Comparison of ENCODE assay signal across 8 cellular contexts in the genomic region with DNA sequence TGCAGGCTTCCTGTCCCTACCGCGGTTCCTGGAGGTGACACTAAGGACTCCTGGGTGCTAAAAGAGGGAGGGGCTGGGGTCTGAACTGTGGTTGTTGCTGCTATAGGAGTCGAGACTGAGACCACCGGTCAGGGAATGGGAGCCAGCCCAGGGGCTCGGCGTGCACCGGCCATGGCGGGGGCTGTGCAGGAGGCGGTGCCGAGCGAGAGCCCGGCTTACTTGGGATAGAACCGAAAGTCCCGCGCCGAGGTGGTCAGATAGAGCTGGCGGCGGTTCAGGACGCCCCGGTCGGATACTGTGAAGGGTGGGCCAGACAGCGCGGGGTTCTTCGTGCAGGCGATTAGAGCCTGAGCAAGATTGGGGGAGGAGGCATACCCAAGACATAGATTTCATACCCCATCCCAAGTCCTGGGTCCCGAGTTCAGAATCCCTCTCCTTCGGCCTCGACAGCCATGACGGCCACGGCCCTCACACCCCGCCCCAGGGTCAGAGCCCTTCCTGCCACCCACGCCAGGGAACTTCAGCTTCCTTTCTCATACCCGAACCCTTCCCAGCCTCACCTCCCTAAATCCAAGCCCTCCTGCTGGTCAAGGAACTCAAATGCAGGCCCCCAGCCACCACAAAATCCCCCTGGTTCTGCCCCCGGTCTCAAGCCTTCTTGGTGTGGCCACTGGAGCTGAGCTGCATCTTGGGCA. TPM values are rescaled to one million over a fixed set of nuclear protein-coding genes. Genes with fewer than 3 reads are reported as not detected.
A peak's percentile ranks its signal among the peaks of the same experiment; 100 is the strongest.
DNase-seq lines count a peak whose midpoint lies in the region; ATAC-seq, FAIRE-seq and TF ChIP-seq lines count a peak whose summit lies in the region.
"Not testable (repeated sequence)": the region's sequence is repeated elsewhere in the genome, so short reads cannot be mapped to it uniquely, and the experiment has no call there.

No MANE protein-coding gene starts in this region.

- TF ChIP-seq CTCF in GM13976 (IDR thresholded peaks at IDR 0.05; ENCODE audit: borderline replicate concordance, control extremely low read depth, extremely low read depth, insufficient read depth, missing control alignments); SK-N-SH (IDR thresholded peaks at IDR 0.05); H1 (IDR thresholded peaks at IDR 0.05; ENCODE audit: control extremely low read depth in 1 of 3, insufficient read depth in 1 of 3, low read depth in 1 of 3, low read length in 3 of 3); right atrium auricular region (IDR thresholded peaks at IDR 0.05); gastrocnemius medialis (IDR thresholded peaks at IDR 0.05 in 4 of 5, conservative IDR thresholded peaks at IDR 0.05 in 1 of 5): not testable (repeated sequence)

- 0 out of 2 replicates have a peak overlapping the region, but pooled peaks have one; percentile 65 for H2AFZ ChIP-seq in SK-N-SH (ENCODE audit: low read depth)
- peak overlapping the region; percentile 33; the same call in 1 of the 2 replicates for H2AFZ ChIP-seq in H1 (ENCODE audit: low read length)

- not testable (repeated sequence) for H2AK5ac ChIP-seq in H1 (ENCODE audit: low read depth, low read length)

- H3F3A ChIP-seq in SK-N-SH (replicated peaks; ENCODE audit: insufficient read depth), result peaks cover 12% of the 10 kb centered on the region

- H3K9me3 Mint-ChIP-seq in activated naive CD8-positive, alpha-beta T cell treated with anti-CD3 and anti-CD28 coated beads for 36 hours, result not testable (repeated sequence)

- intact Hi-C loops in gastrocnemius medialis (cut with DNase I; ENCODE audit: low total_unique reads), result loop anchor here (1.0 kb wide), 1 partner anchor 17 kb away; no protein-coding TSS in a partner anchor
- intact Hi-C loops in aorta (cut with DNase I), result not testable (repeated sequence)

- H4K91ac ChIP-seq in H1 (replicated peaks; ENCODE audit: insufficient read length, low read length), result not testable (repeated sequence)

- not testable (repeated sequence) for H2BK12ac ChIP-seq in H1 (ENCODE audit: low read depth, low read length)

- peaks cover 54% of the 10 kb centered on the region for H3K79me2 ChIP-seq in SK-N-SH (ENCODE audit: insufficient read depth)
- not testable (repeated sequence) for H3K79me2 ChIP-seq in H1 (ENCODE audit: control insufficient read depth in 1 of 2, insufficient read depth in 2 of 2, low read length in 2 of 2)

- not testable (repeated sequence) for H3K18ac ChIP-seq in H1 (ENCODE audit: extremely low read depth, low read length)

- H3K23me2 ChIP-seq in H1 (ENCODE audit: low read depth, low read length), result not testable (repeated sequence)

- FAIRE-seq in H1 (lab: Jason Lieb, UNC), result not testable (repeated sequence)

- H3K4me2 ChIP-seq in SK-N-SH (peak overlapping the region; percentile 93), H1 (ENCODE audit: insufficient read depth in 1 of 2, low read depth in 2 of 2, low read length in 2 of 2) (peak overlapping the region; percentile 80 to 83)

- ATAC-seq in gastrocnemius medialis, result peak; percentile 25 to 27
- ATAC-seq in aorta (ENCODE audit: low FRiP score), result peak; percentile 43

- H3K79me1 ChIP-seq in H1 (ENCODE audit: low read depth, low read length), result not testable (repeated sequence)

- not testable (repeated sequence) for TF ChIP-seq POLR2A in H1 (IDR thresholded peaks at IDR 0.05; ENCODE audit: control extremely low read depth in 1 of 2, low read depth in 2 of 2, low read length in 2 of 2); gastrocnemius medialis (IDR thresholded peaks at IDR 0.05)

- CTCF ChIA-PET in SK-N-SH (lab: Yijun Ruan, JAX) (interaction anchor here (0.6 to 3.2 kb wide), 8 partner anchors 11 to 387 kb away, joined by 3 to 13 read pairs (median 4); no protein-coding TSS in a partner anchor), H1 (lab: Charles Lee; ENCODE audit: partially characterized antibody) (interaction anchor here (0.6 to 1.3 kb wide), 8 partner anchors 12 to 165 kb away, joined by 3 to 6 read pairs (median 3); partner anchors contain the start of gene KCNA7)

- not testable (repeated sequence) for H2BK120ac ChIP-seq in H1 (replicated peaks; ENCODE audit: low read depth, low read length)

- not testable (repeated sequence) for H4K5ac ChIP-seq in H1 (ENCODE audit: insufficient read length, low read depth, low read length)

- not testable (repeated sequence) for H4K8ac ChIP-seq in H1 (ENCODE audit: extremely low read depth, insufficient read depth, low read length)

- not testable (repeated sequence) for TF ChIP-seq EP300 in SK-N-SH (IDR thresholded peaks at IDR 0.05; ENCODE audit: borderline replicate concordance in 1 of 2, low read depth in 1 of 2, low read length in 1 of 2); H1 (IDR thresholded peaks at IDR 0.05; ENCODE audit: borderline replicate concordance in 1 of 2, low read depth in 2 of 2, low read length in 2 of 2)

- not testable (repeated sequence) for H3K36me3 ChIP-seq in SK-N-SH (replicated peaks in 1 of 2; ENCODE audit: control insufficient read depth in 1 of 2, insufficient read depth in 2 of 2, low read length in 1 of 2); H1 (ENCODE audit: control insufficient read depth in 2 of 4, insufficient read depth in 4 of 4, low read length in 3 of 4); right atrium auricular region; muscle layer of colon (ENCODE audit: insufficient read depth, low read length); gastrocnemius medialis; aorta (ENCODE audit: control insufficient read depth in 1 of 2, insufficient read depth in 2 of 2, low read length in 1 of 2)

- not testable (repeated sequence) for H3K56ac ChIP-seq in H1 (replicated peaks; ENCODE audit: insufficient read length, low read depth, low read length)

- H3K4ac ChIP-seq in H1 (replicated peaks; ENCODE audit: insufficient read length, low read depth, low read length), result not testable (repeated sequence)

- peaks cover 57% of the 10 kb centered on the region for H3K27me3 Mint-ChIP-seq in activated naive CD8-positive, alpha-beta T cell treated with anti-CD3 and anti-CD28 coated beads for 36 hours

- not testable (repeated sequence) for H2BK15ac ChIP-seq in H1 (ENCODE audit: low read length)

- not testable (repeated sequence) for H3K27ac Mint-ChIP-seq in activated naive CD8-positive, alpha-beta T cell treated with anti-CD3 and anti-CD28 coated beads for 36 hours

- not testable (repeated sequence) for H3K9me3 ChIP-seq in SK-N-SH; H1 (ENCODE audit: insufficient read depth in 2 of 2, low read depth in 1 of 2, low read length in 1 of 2); right atrium auricular region; muscle layer of colon (ENCODE audit: low read length); gastrocnemius medialis; aorta (ENCODE audit: control insufficient read depth, low read length)

- H3K27ac ChIP-seq in SK-N-SH (ENCODE audit: low read depth in 2 of 2, low read length in 1 of 2); H1 (ENCODE audit: low read depth, low read length); muscle layer of colon (ENCODE audit: low read depth, low read length); aorta (ENCODE audit: low read depth in 1 of 2, low read length in 2 of 2): not testable (repeated sequence)
- peak overlapping the region in 1 of 2 donors; percentile 35 for H3K27ac ChIP-seq in right atrium auricular region
- H3K27ac ChIP-seq in gastrocnemius medialis, result peak overlapping the region; percentile 64 to 74 (median 67)

- H4K20me1 ChIP-seq in SK-N-SH (ENCODE audit: insufficient read depth); H1 (replicated peaks in 1 of 2; ENCODE audit: control insufficient read depth in 1 of 2, insufficient read depth in 2 of 2, low read length in 2 of 2): not testable (repeated sequence)

- not testable (repeated sequence) for H3K27me3 ChIP-seq in SK-N-SH (ENCODE audit: insufficient read depth); right atrium auricular region; gastrocnemius medialis; aorta (ENCODE audit: control insufficient read depth in 1 of 2, insufficient read depth in 2 of 2, low read length in 1 of 2)
- H3K27me3 ChIP-seq in H1 (replicated peaks in 1 of 4; ENCODE audit: control insufficient read depth in 3 of 4, extremely low read depth in 1 of 4, insufficient read depth in 3 of 4, low read length in 3 of 4) (peaks cover 10 to 48% (median 44%) of the 10 kb centered on the region in 4 experiments), muscle layer of colon (ENCODE audit: control insufficient read depth in 1 of 2, insufficient read depth in 2 of 2, low read length in 2 of 2) (peaks cover 0 to 36% of the 10 kb centered on the region in 2 donors)

- H3K4me1 ChIP-seq in SK-N-SH (ENCODE audit: control insufficient read depth in 1 of 2, insufficient read depth in 2 of 2, low read depth in 1 of 2, low read length in 1 of 2) (peaks cover 0 to 15% of the 10 kb centered on the region in 2 experiments; a peak in 2 of 4 replicates), H1 (replicated peaks in 1 of 4; ENCODE audit: control insufficient read depth in 3 of 4, insufficient read depth in 4 of 4, low read length in 3 of 4) (peaks cover 0 to 11% (median 9%) of the 10 kb centered on the region in 4 experiments; a peak in 6 of 7 replicates), right atrium auricular region (peaks cover 0 to 19% of the 10 kb centered on the region in 2 donors), gastrocnemius medialis (peaks cover 6 to 23% of the 10 kb centered on the region in 2 donors)
- H3K4me1 ChIP-seq in muscle layer of colon (ENCODE audit: insufficient read depth, low read length); aorta (ENCODE audit: control insufficient read depth in 1 of 2, insufficient read depth in 2 of 2, low read length in 2 of 2): not testable (repeated sequence)

- H3K9ac ChIP-seq in SK-N-SH, result peak overlapping the region; percentile 62; the same call in 1 of the 2 replicates
- H3K9ac ChIP-seq in H1 (replicated peaks in 1 of 4; ENCODE audit: extremely low read depth in 1 of 4, low read depth in 3 of 4, low read length in 3 of 4); muscle layer of colon (ENCODE audit: low read length): not testable (repeated sequence)

- H3K4me1 Mint-ChIP-seq in activated naive CD8-positive, alpha-beta T cell treated with anti-CD3 and anti-CD28 coated beads for 36 hours, result peaks cover 12% of the 10 kb centered on the region

- in situ Hi-C loops in GM13976 (cut with MboI; ENCODE audit: low sequenced_read_pairs, unreplicated experiment); gastrocnemius medialis (cut with MboI; ENCODE audit: low sequenced_read_pairs in 4 of 4): not testable (repeated sequence)

- TF ChIP-seq RAD21 in SK-N-SH (IDR thresholded peaks at IDR 0.05; ENCODE audit: low read length); H1 (IDR thresholded peaks at IDR 0.05 in 1 of 2, conservative IDR thresholded peaks at IDR 0.05 in 1 of 2; ENCODE audit: low read depth in 2 of 2, low read length in 2 of 2): not testable (repeated sequence)

- H3K4me3 Mint-ChIP-seq in activated naive CD8-positive, alpha-beta T cell treated with anti-CD3 and anti-CD28 coated beads for 36 hours, result peak overlapping the region; percentile 63

- 39% methylated on average over 24 of the region's 34 CpGs for WGBS in SK-N-SH (ENCODE audit: low lambda C conversion rate)
- 34% methylated on average over 19 of the region's 34 CpGs; no CpG with 5 or more reads in 1 of the 2 experiments for WGBS in H1 (ENCODE audit: extremely low coverage in 1 of 2, insufficient coverage in 1 of 2, insufficient read length in 1 of 2, insufficient replicate concordance in 2 of 2, low coverage in 1 of 2, low lambda C conversion rate in 2 of 2, missing lambda C conversion rate in 1 of 2), 2 experiments
- 2 to 3% methylated on average over 27 to 34 of the region's 34 CpGs for WGBS in aorta, 2 donors

- H3K4me3 ChIP-seq in SK-N-SH (ENCODE audit: low read depth in 2 of 2, low read length in 1 of 2) (peak overlapping the region; percentile 55 to 71), H1 (ENCODE audit: extremely low read depth in 1 of 4, insufficient read depth in 2 of 4, low read depth in 3 of 4, low read length in 4 of 4) (peak overlapping the region; percentile 36 to 64 (median 50); a peak in 7 of 8 replicates), right atrium auricular region (peak overlapping the region; percentile 38 to 51), muscle layer of colon (ENCODE audit: low read depth in 1 of 2, low read length in 2 of 2) (peak overlapping the region; percentile 42 to 66), gastrocnemius medialis (peak overlapping the region; percentile 49 to 77 (median 68)), aorta (ENCODE audit: low read length in 2 of 2) (peak overlapping the region in 1 of 2 donors; percentile 30)

- H2BK20ac ChIP-seq in H1 (ENCODE audit: low read length), result not testable (repeated sequence)

- not testable (repeated sequence) for H2BK5ac ChIP-seq in H1 (ENCODE audit: low read depth, low read length)

- DNase-seq in GM13976 (ENCODE audit: low spot score) (peak; percentile 29), H1 (ENCODE audit: low read depth in 1 of 2, low spot score in 2 of 2) (peak in 1 of 2 experiments; percentile 65)
- DNase-seq in SK-N-SH; activated naive CD8-positive, alpha-beta T cell treated with anti-CD3 and anti-CD28 coated beads for 36 hours; right atrium auricular region (ENCODE audit: low spot score); gastrocnemius medialis; aorta: not testable (repeated sequence)

- not testable (repeated sequence) for H3K36me3 Mint-ChIP-seq in activated naive CD8-positive, alpha-beta T cell treated with anti-CD3 and anti-CD28 coated beads for 36 hours

- POLR2A ChIA-PET in SK-N-SH (lab: Yijun Ruan, JAX), result not testable (repeated sequence)
- POLR2A ChIA-PET in H1 (lab: Charles Lee; ENCODE audit: partially characterized antibody), result interaction anchor here (0.6 to 1.0 kb wide), 3 partner anchors 10 to 1396 kb away, joined by 3 to 4 read pairs (median 3); no protein-coding TSS in a partner anchor

- not testable (repeated sequence) for H3K23ac ChIP-seq in H1 (ENCODE audit: insufficient read length)

- not testable (repeated sequence) for H3K9me2 ChIP-seq in SK-N-SH

- H3K14ac ChIP-seq in H1 (ENCODE audit: insufficient read length), result not testable (repeated sequence)

RNA-seq across cellular contexts. Expression of gene CGB7, which starts 0.5 kb away (rescaled TPM):
- polyA plus RNA-seq in SK-N-SH (2012; rRNA removed), result 2.0 and 2.1 TPM in 2 replicates
- 0.53 and 0.93 TPM in 2 replicates for polyA plus RNA-seq in SK-N-SH (2012; cell fraction: cytosol; rRNA removed)
- 14.3 and 19.4 TPM in 2 replicates for polyA plus RNA-seq in SK-N-SH (2012; cell fraction: nucleus; rRNA removed)
- not detected for total RNA-seq in activated naive CD8-positive, alpha-beta T cell treated with anti-CD3 and anti-CD28 coated beads for 36 hours
- 0.52 and 1.2 TPM in 2 replicates for total RNA-seq in H1 (2021; fragmentation: NEBNext Ultra II Directional; extraction: Animal tissue kit (Norgen Biotek cat#: 25700))
- 2.2 and 3.8 TPM in 2 replicates for polyA plus RNA-seq in H1 (2011; rRNA removed)
- 3.5 TPM for polyA plus RNA-seq in H1 (2011; cell fraction: cytosol; rRNA removed)
- polyA plus RNA-seq in H1 (2011; cell fraction: nucleus; rRNA removed), result 21.3 TPM
- 0.40 to 2.9 TPM (median 1.7 TPM) in 4 replicates for polyA plus RNA-seq in H1 (2012, experiment 1 of 2)
- polyA plus RNA-seq in H1 (2012, experiment 2 of 2), result 0.87 TPM
- 1.1 TPM for polyA plus RNA-seq in H1 (2013, experiment 1 of 2)
- 1.1 TPM for polyA plus RNA-seq in H1 (2013, experiment 2 of 2)
- 0.29 and 0.57 TPM in 2 replicates for polyA minus RNA-seq in H1 (2011; rRNA and poly(A)+ RNA removed)
- polyA minus RNA-seq in H1 (2011; cell fraction: cytosol; rRNA and poly(A)+ RNA removed), result not detected
- 1.3 TPM for polyA minus RNA-seq in H1 (2011; cell fraction: nucleus; rRNA and poly(A)+ RNA removed)
- not detected for total RNA-seq in right atrium auricular region
- total RNA-seq in gastrocnemius medialis, result 1 to 10 TPM in 1 of 4 donors, under 1 TPM in 1, not detected in 2; 0.42 to 1.1 TPM
- not detected for total RNA-seq in aorta
- not detected for polyA plus RNA-seq in aorta

RNA-seq across cellular contexts. Expression of gene NTF4, which starts 7.6 kb away (rescaled TPM):
- polyA plus RNA-seq in SK-N-SH (2012; rRNA removed) (0.66 and 1.6 TPM in 2 replicates), H1 (2011; rRNA removed) (5.3 and 6.5 TPM in 2 replicates), aorta (not detected)
- polyA plus RNA-seq in SK-N-SH (2012; cell fraction: cytosol; rRNA removed), result 0.68 and 0.71 TPM in 2 replicates
- polyA plus RNA-seq in SK-N-SH (2012; cell fraction: nucleus; rRNA removed), result 4.8 and 7.8 TPM in 2 replicates
- total RNA-seq in activated naive CD8-positive, alpha-beta T cell treated with anti-CD3 and anti-CD28 coated beads for 36 hours, result not detected
- total RNA-seq in H1 (2021; fragmentation: NEBNext Ultra II Directional; extraction: Animal tissue kit (Norgen Biotek cat#: 25700)), result 2.8 and 3.1 TPM in 2 replicates
- polyA plus RNA-seq in H1 (2011; cell fraction: cytosol; rRNA removed), result 5.4 TPM
- polyA plus RNA-seq in H1 (2011; cell fraction: nucleus; rRNA removed), result 13.6 TPM
- 0.80 to 5.3 TPM (median 4.3 TPM) in 4 replicates for polyA plus RNA-seq in H1 (2012, experiment 1 of 2)
- polyA plus RNA-seq in H1 (2012, experiment 2 of 2), result 2.3 TPM
- polyA plus RNA-seq in H1 (2013, experiment 1 of 2), result 2.7 TPM
- 2.7 TPM for polyA plus RNA-seq in H1 (2013, experiment 2 of 2)
- polyA minus RNA-seq in H1 (2011; rRNA and poly(A)+ RNA removed), result 0.59 and 0.82 TPM in 2 replicates
- 1.2 TPM for polyA minus RNA-seq in H1 (2011; cell fraction: cytosol; rRNA and poly(A)+ RNA removed)
- 3.4 TPM for polyA minus RNA-seq in H1 (2011; cell fraction: nucleus; rRNA and poly(A)+ RNA removed)
- total RNA-seq in right atrium auricular region (not detected), gastrocnemius medialis (1 to 10 TPM; 1.3 to 6.8 (median 2.9) TPM), aorta (not detected)

RNA-seq across cellular contexts. Expression of gene CGB8, which starts 8.1 kb away (rescaled TPM):
- 0.13 TPM in 1 of 2 replicates, not detected in the other for polyA plus RNA-seq in SK-N-SH (2012; rRNA removed)
- not detected in 2 replicates for polyA plus RNA-seq in SK-N-SH (2012; cell fraction: cytosol; rRNA removed)
- 0.23 and 0.29 TPM in 2 replicates for polyA plus RNA-seq in SK-N-SH (2012; cell fraction: nucleus; rRNA removed)
- not detected for total RNA-seq in activated naive CD8-positive, alpha-beta T cell treated with anti-CD3 and anti-CD28 coated beads for 36 hours
- 0.46 TPM in 1 of 2 replicates, not detected in the other for total RNA-seq in H1 (2021; fragmentation: NEBNext Ultra II Directional; extraction: Animal tissue kit (Norgen Biotek cat#: 25700))
- 0.09 and 0.22 TPM in 2 replicates for polyA plus RNA-seq in H1 (2011; rRNA removed)
- polyA plus RNA-seq in H1 (2011; cell fraction: cytosol; rRNA removed), result not detected
- not detected for polyA plus RNA-seq in H1 (2011; cell fraction: nucleus; rRNA removed)
- not detected in 4 replicates for polyA plus RNA-seq in H1 (2012, experiment 1 of 2)
- not detected for polyA plus RNA-seq in H1 (2012, experiment 2 of 2)
- not detected for polyA plus RNA-seq in H1 (2013, experiment 1 of 2)
- not detected for polyA plus RNA-seq in H1 (2013, experiment 2 of 2)
- polyA minus RNA-seq in H1 (2011; rRNA and poly(A)+ RNA removed), result not detected in 2 replicates
- polyA minus RNA-seq in H1 (2011; cell fraction: cytosol; rRNA and poly(A)+ RNA removed), result not detected
- polyA minus RNA-seq in H1 (2011; cell fraction: nucleus; rRNA and poly(A)+ RNA removed), result not detected
- total RNA-seq in right atrium auricular region, result not detected
- total RNA-seq in gastrocnemius medialis, result not detected
- total RNA-seq in aorta, result not detected
- not detected for polyA plus RNA-seq in aorta

RNA-seq across cellular contexts. Expression of gene CGB5, which starts 13.4 kb away (rescaled TPM):
- polyA plus RNA-seq in SK-N-SH (2012; rRNA removed) (0.11 and 0.16 TPM in 2 replicates), H1 (2011; rRNA removed) (0.68 and 0.83 TPM in 2 replicates), aorta (not detected)
- 0.08 TPM in 1 of 2 replicates, not detected in the other for polyA plus RNA-seq in SK-N-SH (2012; cell fraction: cytosol; rRNA removed)
- polyA plus RNA-seq in SK-N-SH (2012; cell fraction: nucleus; rRNA removed), result not detected in 2 replicates
- not detected for total RNA-seq in activated naive CD8-positive, alpha-beta T cell treated with anti-CD3 and anti-CD28 coated beads for 36 hours
- total RNA-seq in H1 (2021; fragmentation: NEBNext Ultra II Directional; extraction: Animal tissue kit (Norgen Biotek cat#: 25700)), result 0.63 TPM in 1 of 2 replicates, not detected in the other
- polyA plus RNA-seq in H1 (2011; cell fraction: cytosol; rRNA removed), result 0.16 TPM
- polyA plus RNA-seq in H1 (2011; cell fraction: nucleus; rRNA removed), result 0.51 TPM
- 0.25 to 0.85 TPM (median 0.29 TPM) in 3 of 4 replicates, not detected in the other for polyA plus RNA-seq in H1 (2012, experiment 1 of 2)
- polyA plus RNA-seq in H1 (2012, experiment 2 of 2), result not detected
- 0.14 TPM for polyA plus RNA-seq in H1 (2013, experiment 1 of 2)
- 0.22 TPM for polyA plus RNA-seq in H1 (2013, experiment 2 of 2)
- 0.22 TPM in 1 of 2 replicates, not detected in the other for polyA minus RNA-seq in H1 (2011; rRNA and poly(A)+ RNA removed)
- not detected for polyA minus RNA-seq in H1 (2011; cell fraction: cytosol; rRNA and poly(A)+ RNA removed)
- not detected for polyA minus RNA-seq in H1 (2011; cell fraction: nucleus; rRNA and poly(A)+ RNA removed)
- total RNA-seq in right atrium auricular region (not detected), gastrocnemius medialis (not detected), aorta (not detected)

RNA-seq across cellular contexts. Expression of gene KCNA7, which starts 15.4 kb away (rescaled TPM):
- polyA plus RNA-seq in SK-N-SH (2012; rRNA removed) (0.02 TPM in 1 of 2 replicates, not detected in the other), H1 (2011; rRNA removed) (0.06 and 0.09 TPM in 2 replicates), aorta (not detected)
- polyA plus RNA-seq in SK-N-SH (2012; cell fraction: cytosol; rRNA removed), result 0.01 TPM in 1 of 2 replicates, not detected in the other
- polyA plus RNA-seq in SK-N-SH (2012; cell fraction: nucleus; rRNA removed), result 0.02 TPM in 1 of 2 replicates, not detected in the other
- total RNA-seq in activated naive CD8-positive, alpha-beta T cell treated with anti-CD3 and anti-CD28 coated beads for 36 hours, result not detected
- total RNA-seq in H1 (2021; fragmentation: NEBNext Ultra II Directional; extraction: Animal tissue kit (Norgen Biotek cat#: 25700)), result 0.10 and 0.17 TPM in 2 replicates
- 0.13 TPM for polyA plus RNA-seq in H1 (2011; cell fraction: cytosol; rRNA removed)
- 0.10 TPM for polyA plus RNA-seq in H1 (2011; cell fraction: nucleus; rRNA removed)
- polyA plus RNA-seq in H1 (2012, experiment 1 of 2), result 0.15 to 0.23 TPM (median 0.18 TPM) in 4 replicates
- polyA plus RNA-seq in H1 (2012, experiment 2 of 2), result not detected
- 0.08 TPM for polyA plus RNA-seq in H1 (2013, experiment 1 of 2)
- polyA plus RNA-seq in H1 (2013, experiment 2 of 2), result 0.07 TPM
- 0.09 and 0.24 TPM in 2 replicates for polyA minus RNA-seq in H1 (2011; rRNA and poly(A)+ RNA removed)
- polyA minus RNA-seq in H1 (2011; cell fraction: cytosol; rRNA and poly(A)+ RNA removed), result not detected
- 0.20 TPM for polyA minus RNA-seq in H1 (2011; cell fraction: nucleus; rRNA and poly(A)+ RNA removed)
- total RNA-seq in right atrium auricular region (1 to 10 TPM in 1 of 2 donors, under 1 TPM in 1; 0.35 to 3.2 TPM), gastrocnemius medialis (10 to 100 TPM in 3 of 4 donors, 1 to 10 TPM in 1; 4.3 to 20.2 (median 13.9) TPM), aorta (not detected)
